ENCODE assay signal across 21 cellular contexts in the genomic region with DNA sequence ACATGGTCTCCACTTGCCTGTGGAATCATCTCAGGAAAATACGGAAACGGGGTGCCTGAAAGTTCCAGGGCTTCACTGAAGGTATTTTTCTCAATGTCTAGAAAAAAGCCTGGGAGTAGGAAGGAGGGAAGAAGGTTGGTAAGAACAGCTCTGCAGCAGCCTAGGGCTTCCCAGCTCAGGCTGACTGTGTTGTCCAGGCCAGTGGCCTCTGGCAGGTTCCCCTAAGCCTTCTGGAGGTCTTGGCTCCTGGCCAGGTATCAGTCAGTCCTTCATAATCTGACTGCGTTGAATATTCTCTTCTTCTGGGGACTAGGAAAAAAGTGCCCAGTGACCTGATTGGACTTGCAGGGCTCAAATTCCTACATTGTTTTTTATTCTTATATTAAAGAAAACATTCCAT. TPM values are rescaled to one million over a fixed set of nuclear protein-coding genes. Genes with fewer than 3 reads are reported as not detected.
DNase-seq lines count a peak whose midpoint lies in the region; ATAC-seq and TF ChIP-seq lines count a peak whose summit lies in the region.
"Had no signal": no experiment of that assay in that cellular context is flagged by ENCODE, and none has a peak within 500 bp of the region (broad histone marks: within the 10 kb centered on the region; RNA-seq: fewer than 3 reads in every experiment).

No MANE protein-coding gene starts in this region.

- H3K9me3 ChIP-seq in gastroesophageal sphincter (no peaks in the 10 kb centered on the region), thoracic aorta (no peaks in the 10 kb centered on the region)
- H3K9me3 ChIP-seq: mucosa of descending colon, vagina had no signal

- H3K4me3 ChIP-seq in gastroesophageal sphincter (no peak overlapping the region), thoracic aorta (no peak overlapping the region)
- H3K4me3 ChIP-seq: mucosa of descending colon, vagina had no signal

- DNase-seq in SHP77 (lab: John Stamatoyannopoulos, UW) (peak; percentile 13 to 29), SHP77 treated with DMSO at 0.1 percent for 48 hours (lab: John Stamatoyannopoulos, UW) (no peak), NCI-H69 (lab: John Stamatoyannopoulos, UW) (peak; percentile 12), thoracic aorta (ENCODE audit: low spot score) (no peak), NCI-H2196 treated with DMSO at 0.1 percent for 48 hours (lab: John Stamatoyannopoulos, UW; ENCODE audit: unreplicated experiment) (no peak)
- DNase-seq: activated CD4-positive, alpha-beta memory T cell treated with anti-CD3 and anti-CD28 coated beads for 36 hours; activated effector memory CD4-positive, alpha-beta T cell treated with anti-CD3 and anti-CD28 coated beads, Interleukin-2, amount 50 U/mL, for 16 hours; GF-D8; KG1; mucosa of descending colon; NCI-H2029 treated with DMSO at 0.1 percent for 48 hours; NCI-H510A; nephron progenitor cell; SW 1271 had no signal

- H3K27me3 ChIP-seq in gastroesophageal sphincter (no peaks in the 10 kb centered on the region), thoracic aorta (replicated peaks; ENCODE audit: insufficient read depth) (no peaks in the 10 kb centered on the region)
- H3K27me3 ChIP-seq: vagina had no signal

- TF ChIP-seq POLR2A in gastroesophageal sphincter (IDR thresholded peaks at IDR 0.05), result no peak

- H3K4me1 ChIP-seq in gastroesophageal sphincter (peaks cover 5 to 23% (median 8%) of the 10 kb centered on the region in 3 donors), thoracic aorta (ENCODE audit: control insufficient read depth in 1 of 2, low read depth in 2 of 2) (peaks cover 11 to 24% of the 10 kb centered on the region in 2 donors)
- H3K4me1 ChIP-seq: vagina had no signal

- H3K27ac ChIP-seq in gastroesophageal sphincter, result peak overlapping the region in 3 of 4 donors; percentile 33 to 76 (median 58)
- H3K27ac ChIP-seq in thoracic aorta, result peak overlapping the region; percentile 17 to 34
- H3K27ac ChIP-seq: C4-2B, RWPE1, vagina had no signal

- TF ChIP-seq CTCF in gastroesophageal sphincter (IDR thresholded peaks at IDR 0.05) (no peak), thoracic aorta (IDR thresholded peaks at IDR 0.05) (no peak)

- H3K36me3 ChIP-seq in gastroesophageal sphincter (no peaks in the 10 kb centered on the region), thoracic aorta (no peaks in the 10 kb centered on the region)
- H3K36me3 ChIP-seq: vagina had no signal

- ATAC-seq in gastroesophageal sphincter, result no peak
- ATAC-seq in thoracic aorta (ENCODE audit: insufficient number of reproducible peaks, low FRiP score, low read depth), result no peak
- ATAC-seq in HG02885 (IDR thresholded peaks at IDR 0.05; ENCODE audit: poor library complexity, unreplicated experiment), result no peak
- ATAC-seq in GM18867 (IDR thresholded peaks at IDR 0.05; ENCODE audit: unreplicated experiment), result no peak
- ATAC-seq: left lobe of liver, mucosa of descending colon had no signal

- 0 to 55% methylated on average over 1 to 2 of the region's 3 CpGs for WGBS in gastroesophageal sphincter (ENCODE audit: low coverage in 1 of 2), 2 donors

- TF ChIP-seq EP300 in gastroesophageal sphincter (IDR thresholded peaks at IDR 0.05), result no peak

RNA-seq across cellular contexts. Expression of a gene that starts 38.6 kb away (rescaled TPM):
- total RNA-seq in gastroesophageal sphincter (100 to 1,000 TPM in 3 of 4 donors, 10 to 100 TPM in 1; 99.6 to 308 (median 165) TPM), thoracic aorta (100 to 1,000 TPM in 1 of 2 donors, 10 to 100 TPM in 1; 94.0 to 107 TPM)

Comparison
In these comparisons a context has a peak if more than half of its experiments do, and no peak if none do; other contexts are left out.
1. DNase-seq: peak in SHP77 (2 of 2) and NCI-H69 (single experiment); none in SHP77 treated with DMSO at 0.1 percent for 48 hours (single experiment), thoracic aorta (single experiment) and NCI-H2196 treated with DMSO at 0.1 percent for 48 hours (single experiment).